Comparison of ENCODE assay signal across 15 cellular contexts in genomic region chr20:58420798-58421496, GRCh38. TPM values are rescaled to one million over a fixed set of nuclear protein-coding genes. Genes with fewer than 3 reads are reported as not detected.
DNase-seq lines count a peak whose midpoint lies in the region; ATAC-seq, FAIRE-seq and TF ChIP-seq lines count a peak whose summit lies in the region.
"Had no signal": no experiment of that assay in that cellular context is flagged by ENCODE, and none has a peak within 500 bp of the region (broad histone marks: within the 10 kb centered on the region; RNA-seq: fewer than 3 reads in every experiment).

No MANE protein-coding gene starts in this region.

- H3K27me3 ChIP-seq in HepG2 (ENCODE audit: control insufficient read depth in 1 of 2, insufficient read depth in 2 of 2, low read length in 2 of 2) (no peaks in the 10 kb centered on the region), right lobe of liver (no peaks in the 10 kb centered on the region), testis (no peaks in the 10 kb centered on the region)

- 96% methylated on average over 5 of the region's 5 CpGs for WGBS in HepG2 (ENCODE audit: low lambda C conversion rate)
- WGBS in right lobe of liver (ENCODE audit: insufficient coverage, low coverage, low lambda C conversion rate, missing lambda C conversion rate), result 60% methylated on average over 4 of the region's 5 CpGs
- 85 to 87% methylated on average over 5 of the region's 5 CpGs for WGBS in testis, 2 donors

- DNase-seq in HepG2 (ENCODE audit: low spot score), result no peak
- DNase-seq in right lobe of liver, result no peak
- DNase-seq in fibroblast of the aortic adventitia (ENCODE audit: low read depth), result peak; percentile 66
- no peak for DNase-seq in GM19239 (ENCODE audit: insufficient read length, low spot score)
- DNase-seq in NCI-H1417 (lab: John Stamatoyannopoulos, UW), result no peak
- DNase-seq in testis, result no peak
- no peak for DNase-seq in NCI-H1105 (lab: John Stamatoyannopoulos, UW)
- DNase-seq: AML-193, aorta, GOT3, NCI-H748 treated with DMSO at 0.1 percent for 48 hours had no signal

- TF ChIP-seq POLR2A in HepG2 (IDR thresholded peaks at IDR 0.05; ENCODE audit: insufficient read depth in 1 of 2, low read depth in 2 of 2, low read length in 2 of 2), result no peak
- no peak for TF ChIP-seq POLR2A in right lobe of liver (IDR thresholded peaks at IDR 0.05)
- no peak for TF ChIP-seq POLR2A in testis (IDR thresholded peaks at IDR 0.05)

- no peaks in the 10 kb centered on the region; the same call in 1 of the 2 replicates for H4K20me1 ChIP-seq in HepG2 (ENCODE audit: insufficient read depth, low read length)

- H3K4me2 ChIP-seq in HepG2 (ENCODE audit: low read depth, low read length), result no peak overlapping the region

- H3K4me3 ChIP-seq in HepG2 (replicated peaks in 1 of 3; ENCODE audit: insufficient read depth in 1 of 3, low read depth in 2 of 3, low read length in 3 of 3) (no peak overlapping the region), right lobe of liver (no peak overlapping the region), fibroblast of the aortic adventitia (ENCODE audit: low read depth, low read length) (no peak overlapping the region), testis (no peak overlapping the region)

- intact Hi-C loops in HepG2 (cut with micrococcal nuclease; ENCODE audit: unreplicated experiment) (no loop called here), right lobe of liver (cut with DNase I) (no loop called here), testis (cut with DNase I; ENCODE audit: low total_unique reads) (no loop called here)

- no peak for FAIRE-seq in HepG2 (lab: Jason Lieb, UNC)
- no peak for FAIRE-seq in GM19239 (lab: Jason Lieb, UNC)
- FAIRE-seq: endometrium had no signal

- H3K27ac ChIP-seq in HepG2 (ENCODE audit: extremely low read length, insufficient read depth, low read length), result no peak overlapping the region
- H3K27ac ChIP-seq in right lobe of liver, result no peak overlapping the region
- H3K27ac ChIP-seq in testis, result no peak overlapping the region

- peaks cover 46% of the 10 kb centered on the region for H3K79me2 ChIP-seq in HepG2 (ENCODE audit: insufficient read depth, low read length)

- CTCF ChIA-PET in HepG2 (lab: Yijun Ruan, JAX; ENCODE audit: low intra/inter-chr PET ratio, low total read pairs), result no interaction called here

- H3K4me1 ChIP-seq in HepG2 (ENCODE audit: insufficient read depth, low read length), result peaks cover 12% of the 10 kb centered on the region
- peaks cover 0 to 11% (median 4%) of the 10 kb centered on the region in 4 donors for H3K4me1 ChIP-seq in right lobe of liver
- H3K4me1 ChIP-seq in testis, result no peaks in the 10 kb centered on the region

- in situ Hi-C loops in HepG2 (cut with HindIII; ENCODE audit: extremely low pct_ligation_motif_present, low pct_unique_long_range_greater_than_20kb), result no loop called here

- TF ChIP-seq EP300 in HepG2 (IDR thresholded peaks at IDR 0.05; ENCODE audit: low read depth in 2 of 2, low read length in 2 of 2), result no peak
- TF ChIP-seq EP300 in HepG2 (CRISPR knock-in tag; IDR thresholded peaks at IDR 0.05; ENCODE audit: borderline replicate concordance), result no peak

- TF ChIP-seq CTCF in HepG2 (CRISPR knock-in tag; IDR thresholded peaks at IDR 0.05) (no peak), right lobe of liver (IDR thresholded peaks at IDR 0.05) (no peak), fibroblast of the aortic adventitia (IDR thresholded peaks at IDR 0.05; ENCODE audit: insufficient read depth, low read length) (no peak), testis (IDR thresholded peaks at IDR 0.05) (no peak)

- POLR2A ChIA-PET in HepG2 (lab: Yijun Ruan, JAX), result interaction anchor here (1.0 kb wide), 1 partner anchor 32 kb away, joined by 4 read pairs; the partner anchor contains the start of gene VAPB

- no peak for TF ChIP-seq RAD21 in HepG2 (CRISPR knock-in tag; IDR thresholded peaks at IDR 0.05)

- H3K9me3 ChIP-seq in HepG2 (ENCODE audit: low read length) (no peaks in the 10 kb centered on the region), right lobe of liver (no peaks in the 10 kb centered on the region), testis (no peaks in the 10 kb centered on the region)

- H3K9ac ChIP-seq in HepG2 (ENCODE audit: insufficient read depth, low read depth, low read length), result no peak overlapping the region

- BruUV-seq in HepG2 (replicated peaks; lab: Mats Ljungman, UMichigan), result no TSS peak

- H2AFZ ChIP-seq in HepG2 (ENCODE audit: low read length), result no peak overlapping the region

- H3K36me3 ChIP-seq in HepG2 (replicated peaks in 1 of 2; ENCODE audit: control insufficient read depth in 1 of 2, insufficient read depth in 2 of 2, low read length in 2 of 2), result peaks cover 30 to 66% of the 10 kb centered on the region in 2 experiments
- H3K36me3 ChIP-seq in right lobe of liver, result peaks cover 0 to 15% (median 3%) of the 10 kb centered on the region in 4 donors
- H3K36me3 ChIP-seq in testis (ENCODE audit: low read depth, missing control alignments), result no peaks in the 10 kb centered on the region

- ATAC-seq in HepG2, result no peak
- no peak for ATAC-seq in right lobe of liver
- peak; percentile 83 for ATAC-seq in SK-N-SH treated with all-trans-retinoic acid at 6 μM for 48 hours
- ATAC-seq: natural killer cell treated with Interleukin-12 subunit alpha and Interleukin-12 subunit beta and Interleukin-15 and Interleukin-18, amount 100 ng/mL, for 72 hours; stimulated activated memory B cell treated with anti-CD40 and anti-IgM and Interleukin-4, amounts not matched to agents 10 μg/mL and 1 μg/mL and 100 μg/mL, for 72 hours had no signal

TF ChIP-seq in HepG2, 621 proteins besides CTCF, POLR2A, EP300 and RAD21:
- TF ChIP-seq ZNF460 (CRISPR knock-in tag; IDR thresholded peaks at IDR 0.05; ENCODE audit: borderline replicate concordance) (no peak), CEBPB (IDR thresholded peaks at IDR 0.05; ENCODE audit: borderline replicate concordance, low read depth, low read length) (peak; percentile 62)

TF ChIP-seq in SK-N-SH treated with all-trans-retinoic acid at 6 μM for 48 hours, 23 proteins besides CTCF, POLR2A, EP300 and RAD21:
- TF ChIP-seq TOX (CRISPR knock-in tag; IDR thresholded peaks at IDR 0.05; ENCODE audit: borderline replicate concordance), result no peak
TF ChIP-seq in SK-N-SH treated with all-trans-retinoic acid at 6 μM for 48 hours: peak in this region for 0.

RNA-seq across cellular contexts. Expression of gene VAPB, which starts 31.9 kb away (rescaled TPM):
- total RNA-seq in HepG2 (2016; rRNA removed; fragmentation: Illumina TruSeq; extraction: Trizol) (18.6 and 39.5 TPM in 2 replicates), right lobe of liver (10 to 100 TPM; 17.5 to 42.9 (median 31.4) TPM), fibroblast of the aortic adventitia (ENCODE audit: low replicate concordance) (16.0 and 17.2 TPM in 2 replicates), testis (10 to 100 TPM; 23.5 to 23.8 TPM)
- 8.4 and 10.3 TPM in 2 replicates for total RNA-seq in HepG2 (2016; cell fraction: cytosol; rRNA removed; fragmentation: Illumina TruSeq; extraction: Trizol; ENCODE audit: low read depth)
- 17.8 and 34.8 TPM in 2 replicates for total RNA-seq in HepG2 (2016; cell fraction: insoluble cytoplasmic fraction; rRNA removed; fragmentation: Illumina TruSeq; extraction: Trizol)
- 22.3 and 22.4 TPM in 2 replicates for total RNA-seq in HepG2 (2016; cell fraction: membrane; rRNA removed; fragmentation: Illumina TruSeq; extraction: Trizol)
- 26.5 and 27.8 TPM in 2 replicates for total RNA-seq in HepG2 (2016; cell fraction: nucleus; rRNA removed; fragmentation: Illumina TruSeq; extraction: Trizol)
- polyA plus RNA-seq in HepG2 (2011; rRNA removed) (40.5 and 48.5 TPM in 2 replicates), testis (ENCODE audit: insufficient read depth, low read depth, low replicate concordance) (31.4 TPM)
- 28.8 and 43.5 TPM in 2 replicates for polyA plus RNA-seq in HepG2 (2011; cell fraction: cytosol; rRNA removed)
- polyA plus RNA-seq in HepG2 (2011; cell fraction: nucleus; rRNA removed), result 25.8 and 29.7 TPM in 2 replicates
- 65.3 and 69.0 TPM in 2 replicates for polyA plus RNA-seq in HepG2 (2012)
- polyA plus RNA-seq in HepG2 (2016; cell fraction: cytosol; fragmentation: Illumina TruSeq; extraction: Trizol; ENCODE audit: low read depth), result 10.2 and 12.1 TPM in 2 replicates
- polyA plus RNA-seq in HepG2 (2016; cell fraction: insoluble cytoplasmic fraction; fragmentation: Illumina TruSeq; extraction: Trizol; ENCODE audit: low read depth), result 58.7 and 72.2 TPM in 2 replicates
- 23.4 and 25.9 TPM in 2 replicates for polyA plus RNA-seq in HepG2 (2016; cell fraction: membrane; fragmentation: Illumina TruSeq; extraction: Trizol; ENCODE audit: low read depth)
- 58.8 and 66.1 TPM in 2 replicates for polyA plus RNA-seq in HepG2 (2016; cell fraction: nucleus; fragmentation: Illumina TruSeq; extraction: Trizol; ENCODE audit: insufficient read depth, low read depth)
- 31.5 and 42.0 TPM in 2 replicates for polyA minus RNA-seq in HepG2 (2011; rRNA and poly(A)+ RNA removed; ENCODE audit: low replicate concordance)
- 26.7 and 39.2 TPM in 2 replicates for polyA minus RNA-seq in HepG2 (2011; cell fraction: cytosol; rRNA and poly(A)+ RNA removed)
- polyA minus RNA-seq in HepG2 (2011; cell fraction: nucleus; rRNA and poly(A)+ RNA removed), result 50.6 and 58.1 TPM in 2 replicates
